In the genomic region with DNA sequence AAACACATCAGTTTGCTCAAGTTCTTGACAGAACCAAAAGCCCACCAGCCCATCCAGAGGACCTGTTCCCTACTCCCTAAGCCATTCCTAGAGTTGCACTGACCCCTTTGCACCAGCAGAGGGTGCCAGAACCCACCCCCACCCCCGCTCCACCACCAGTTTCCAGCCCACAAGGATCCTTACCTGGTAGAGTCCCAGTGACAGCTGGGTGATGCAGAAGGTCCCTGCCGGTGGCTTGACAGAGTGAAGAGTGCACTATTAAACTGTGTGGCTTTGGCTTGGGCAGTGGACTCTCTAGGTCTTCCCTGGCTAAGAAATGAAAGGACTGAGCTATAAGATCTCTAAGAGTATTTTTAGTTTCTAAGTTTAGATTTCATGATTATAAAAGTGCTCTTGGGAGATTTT, we compare ENCODE assay signal across 8 cellular contexts.
DNase-seq lines count a peak whose midpoint lies in the region; ATAC-seq and TF ChIP-seq lines count a peak whose summit lies in the region.

No MANE protein-coding gene starts in this region.

- H3K4me3 ChIP-seq in epithelial cell of proximal tubule (ENCODE audit: low read depth, low read length) = no peak overlapping the region

- DNase-seq in CMK (ENCODE audit: low read depth) (peak; percentile 37), NOMO-1 (lab: John Stamatoyannopoulos, UW; ENCODE audit: unreplicated experiment in 2 of 2) (peak; percentile 20 to 33), epithelial cell of proximal tubule (ENCODE audit: low read depth) (no peak)
- peak; percentile 8 for DNase-seq in activated CD8-positive, alpha-beta memory T cell treated with anti-CD3 and anti-CD28 coated beads, Interleukin-2, amount 50 U/mL, for 24 hours (ENCODE audit: extremely low read depth)
- peak; percentile 35 for DNase-seq in stimulated activated naive CD4-positive, alpha-beta T cell treated with Interleukin-2 at 50 U/mL for 16 hours (lab: John Stamatoyannopoulos, UW)

- ATAC-seq in HG02763 (IDR thresholded peaks at IDR 0.05; ENCODE audit: unreplicated experiment) (peak; percentile 56), HG03460 (IDR thresholded peaks at IDR 0.05; ENCODE audit: unreplicated experiment) (no peak)

- H3K27me3 Mint-ChIP-seq in nephron (ENCODE audit: low read depth) = peaks cover 10% of the 10 kb centered on the region

- TF ChIP-seq CTCF in epithelial cell of proximal tubule (conservative IDR thresholded peaks at IDR 0.05; ENCODE audit: low read depth, low read length) (peak; percentile 96), nephron (IDR thresholded peaks at IDR 0.05; ENCODE audit: unreplicated experiment in 3 of 3) (peak; percentile 83 to 91 (median 88))

- H3K9me3 Mint-ChIP-seq in nephron = no peaks in the 10 kb centered on the region

- H3K4me1 Mint-ChIP-seq in nephron = peaks cover 10% of the 10 kb centered on the region

- no peak overlapping the region for H3K27ac Mint-ChIP-seq in nephron

- no peaks in the 10 kb centered on the region for H3K36me3 Mint-ChIP-seq in nephron (ENCODE audit: low read depth)

- no peak overlapping the region for H3K4me3 Mint-ChIP-seq in nephron
